In the genomic region with DNA sequence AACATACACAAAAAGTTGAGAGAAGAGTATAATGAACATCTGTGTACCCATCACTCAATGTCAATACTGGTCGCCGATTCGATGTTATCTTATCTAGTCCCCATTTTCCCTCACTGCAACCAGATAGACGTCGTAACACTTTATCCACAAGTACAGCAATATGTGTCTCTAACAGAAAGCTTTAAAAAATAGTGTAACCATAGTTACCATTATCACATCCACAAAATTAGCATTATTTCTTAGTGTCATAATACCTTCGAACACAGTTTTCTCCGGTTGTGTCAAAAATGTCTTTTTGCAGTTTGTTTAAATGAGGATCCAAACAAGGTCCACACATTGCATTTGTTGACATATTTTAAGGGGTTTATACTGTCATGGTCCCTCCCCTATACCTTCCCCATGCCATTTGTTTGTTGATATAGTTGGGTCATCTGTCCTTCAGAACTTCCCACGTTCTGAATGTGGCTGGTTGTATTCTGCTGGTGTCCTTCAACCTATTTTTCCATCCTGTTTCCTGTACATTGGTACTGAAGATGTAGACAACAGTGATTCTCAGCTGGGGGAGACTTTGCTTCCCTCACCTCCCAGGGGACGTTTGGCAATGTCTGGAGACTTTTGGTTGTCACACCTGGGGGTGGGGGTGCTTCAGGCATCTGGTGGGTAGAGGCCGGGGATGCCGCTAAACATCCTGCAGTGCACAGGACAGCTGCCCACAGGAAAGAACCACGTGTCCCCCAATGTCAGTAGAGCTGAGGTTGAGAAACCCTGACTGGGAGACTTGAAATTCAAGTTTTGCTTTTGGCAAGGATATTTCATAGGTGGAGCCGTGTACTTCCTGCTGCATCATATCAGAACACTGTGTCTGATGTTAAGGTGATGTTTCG, we compare ENCODE assay signal across 1 cellular context.
TF ChIP-seq lines count a peak whose summit lies in the region.

No MANE protein-coding gene starts in this region.

TF ChIP-seq in GM23338, 12 proteins besides CTCF, POLR2A, EP300 and RAD21 (continued from another document):
- TF ChIP-seq REST (IDR thresholded peaks at IDR 0.05; ENCODE audit: unreplicated experiment) (no peak), STAT1 (IDR thresholded peaks at IDR 0.05; ENCODE audit: unreplicated experiment) (no peak), JUNB (IDR thresholded peaks at IDR 0.05; ENCODE audit: unreplicated experiment) (no peak), NANOG (IDR thresholded peaks at IDR 0.05; ENCODE audit: borderline replicate concordance) (no peak), EZH2 (IDR thresholded peaks at IDR 0.05; ENCODE audit: low read depth, unreplicated experiment) (no peak)
